In the genomic region with DNA sequence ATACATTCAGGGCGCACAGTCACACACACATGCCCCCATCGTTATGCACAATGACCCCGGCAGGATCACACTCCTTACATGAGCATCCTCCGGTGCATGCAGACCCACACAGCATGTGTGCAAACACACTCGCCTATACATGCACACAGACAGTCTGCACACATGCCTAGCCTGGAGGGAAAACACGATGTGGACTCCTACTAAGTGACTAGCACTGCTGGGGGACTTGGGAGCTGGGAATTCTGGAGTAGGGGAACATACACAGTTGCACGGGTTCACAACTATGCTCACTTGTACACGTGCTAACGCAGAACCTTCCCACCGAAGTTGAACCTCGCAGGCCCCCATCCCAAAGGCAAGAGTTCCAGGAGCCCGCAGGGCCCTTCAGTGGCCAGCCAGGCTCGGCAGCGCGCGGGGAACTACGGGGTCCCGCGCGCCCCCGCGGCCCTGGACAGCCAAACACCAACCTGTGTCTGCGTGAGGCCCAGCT, we compare ENCODE assay signal across 9 cellular contexts. TPM values are rescaled to one million over a fixed set of nuclear protein-coding genes. Genes with fewer than 3 reads are reported as not detected.
DNase-seq lines count a peak whose midpoint lies in the region; ATAC-seq and TF ChIP-seq lines count a peak whose summit lies in the region.
"Had no signal": no experiment of that assay in that cellular context is flagged by ENCODE, and none has a peak within 500 bp of the region (broad histone marks: within the 10 kb centered on the region; RNA-seq: fewer than 3 reads in every experiment).

No MANE protein-coding gene starts in this region.

- H3K36me3 Mint-ChIP-seq in Caco-2 (ENCODE audit: insufficient read depth, unreplicated experiment): peaks cover 7% of the 10 kb centered on the region

- H3K9me3 ChIP-seq in Caco-2 (no peaks in the 10 kb centered on the region), Peyer's patch (no peaks in the 10 kb centered on the region), right atrium auricular region (no peaks in the 10 kb centered on the region), prostate gland (no peaks in the 10 kb centered on the region)

- H3K4me3 ChIP-seq in Caco-2 (ENCODE audit: low read depth, low read length) (peak overlapping the region; percentile 45), Peyer's patch (peak overlapping the region; percentile 21 to 57 (median 51)), right atrium auricular region (peak overlapping the region; percentile 28 to 50), prostate gland (peak overlapping the region; percentile 29 to 43)

- no peaks in the 10 kb centered on the region for H3K9me3 Mint-ChIP-seq in Caco-2 (ENCODE audit: unreplicated experiment)

- H3K27ac ChIP-seq in Peyer's patch: no peak overlapping the region
- no peak overlapping the region for H3K27ac ChIP-seq in right atrium auricular region
- H3K27ac ChIP-seq in prostate gland: peak overlapping the region in 1 of 2 donors; percentile 44

- peaks cover 15% of the 10 kb centered on the region for H3K4me1 Mint-ChIP-seq in Caco-2 (ENCODE audit: low read depth, unreplicated experiment)

- CTCF ChIA-PET in Caco-2 (lab: Charles Lee): interaction anchor here (1.0 to 1.5 kb wide), 2 partner anchors 118 to 132 kb away, joined by 3 to 6 read pairs; no protein-coding TSS in a partner anchor

- TF ChIP-seq CTCF in Caco-2 (IDR thresholded peaks at IDR 0.05; ENCODE audit: insufficient read depth in 1 of 2, low read depth in 1 of 2, low read length in 1 of 2, severe bottlenecking in 1 of 2, unreplicated experiment in 1 of 2) (no peak), Peyer's patch (IDR thresholded peaks at IDR 0.05) (no peak), right atrium auricular region (IDR thresholded peaks at IDR 0.05) (no peak), prostate gland (IDR thresholded peaks at IDR 0.05) (no peak)

- TF ChIP-seq POLR2A in Peyer's patch (IDR thresholded peaks at IDR 0.05) (no peak), prostate gland (IDR thresholded peaks at IDR 0.05) (no peak)

- no TSS peak for BruUV-seq in Caco-2 (replicated peaks; lab: Mats Ljungman, UMichigan)

- intact Hi-C loops in Caco-2 (cut with micrococcal nuclease; ENCODE audit: unreplicated experiment): no loop called here
- intact Hi-C loops in prostate gland (cut with DNase I): no loop called here

- DNase-seq in Caco-2 (no peak), Peyer's patch (no peak), right atrium auricular region (ENCODE audit: low spot score) (no peak), prostate gland (ENCODE audit: low spot score) (no peak), AML-193 (lab: John Stamatoyannopoulos, UW) (no peak), amygdala (lab: John Stamatoyannopoulos, UW) (no peak)
- no peak for DNase-seq in stimulated activated CD4-positive, alpha-beta T cell treated with anti-CD3 and anti-CD28 coated beads, Interleukin-4, amount 100 ng/mL, for 1 hour
- DNase-seq: NCI-H1417 treated with DMSO at 0.1 percent for 48 hours had no signal

- peaks cover 6% of the 10 kb centered on the region for H3K4me1 ChIP-seq in Caco-2
- peaks cover 0 to 34% (median 19%) of the 10 kb centered on the region in 4 donors for H3K4me1 ChIP-seq in Peyer's patch
- H3K4me1 ChIP-seq in right atrium auricular region: peaks cover 0 to 38% of the 10 kb centered on the region in 2 donors
- H3K4me1 ChIP-seq in prostate gland (replicated peaks): peaks cover 16% of the 10 kb centered on the region

- ATAC-seq in HG03571 (IDR thresholded peaks at IDR 0.05; ENCODE audit: unreplicated experiment): no peak

- H3K4me3 Mint-ChIP-seq in Caco-2 (ENCODE audit: unreplicated experiment): peak overlapping the region; percentile 46

- H3K27me3 ChIP-seq in Caco-2 (replicated peaks; ENCODE audit: control insufficient read depth, insufficient read depth, low read length) (no peaks in the 10 kb centered on the region), Peyer's patch (peaks cover 0 to 23% of the 10 kb centered on the region in 2 donors), right atrium auricular region (peaks cover 9 to 22% of the 10 kb centered on the region in 2 donors), prostate gland (replicated peaks; ENCODE audit: insufficient read depth) (no peaks in the 10 kb centered on the region)

- peaks cover 2% of the 10 kb centered on the region for H3K27me3 Mint-ChIP-seq in Caco-2 (ENCODE audit: insufficient read depth, unreplicated experiment)

- H3K27ac Mint-ChIP-seq in Caco-2 (ENCODE audit: unreplicated experiment): no peak overlapping the region

- WGBS in prostate gland: 32% methylated on average over 23 of the region's 23 CpGs

- POLR2A ChIA-PET in Caco-2 (lab: Charles Lee): no interaction called here

- H3K36me3 ChIP-seq in Caco-2 (ENCODE audit: control insufficient read depth, insufficient read depth, low read length) (no peaks in the 10 kb centered on the region), Peyer's patch (no peaks in the 10 kb centered on the region), right atrium auricular region (no peaks in the 10 kb centered on the region), prostate gland (no peaks in the 10 kb centered on the region)

RNA-seq across cellular contexts. Expression of a gene that starts 2.0 kb away (rescaled TPM):
- total RNA-seq in Caco-2 (2022): 3.9 and 4.9 TPM in 2 replicates
- total RNA-seq in Peyer's patch: not detected
- under 1 TPM in 1 of 2 donors, not detected in 1; 0.12 TPM for total RNA-seq in right atrium auricular region
- total RNA-seq in prostate gland: under 1 TPM; 0.36 to 0.68 TPM

RNA-seq across cellular contexts. Expression of a gene that starts 24.0 kb away (rescaled TPM):
- total RNA-seq in Caco-2 (2022) (27.0 and 33.1 TPM in 2 replicates), Peyer's patch (not detected), right atrium auricular region (under 1 TPM in 1 of 2 donors, not detected in 1; 0.71 TPM), prostate gland (not detected)

Comparison
In these comparisons a context has a peak if more than half of its experiments do, and no peak if none do; other contexts are left out.
1. RNA of a gene that starts 24.0 kb away (total RNA-seq): 27.0 to 33.1 TPM in Caco-2; 0.71 TPM in right atrium auricular region, not detected in prostate gland and not detected in Peyer's patch; every median in the first group is over 10 times any median in the second.
2. Peak in every context shown above with its lines, with median percentiles within 50 percentile points of each other: H3K4me3 ChIP-seq.